ENCODE assay signal across 1 cellular context in the genomic region with DNA sequence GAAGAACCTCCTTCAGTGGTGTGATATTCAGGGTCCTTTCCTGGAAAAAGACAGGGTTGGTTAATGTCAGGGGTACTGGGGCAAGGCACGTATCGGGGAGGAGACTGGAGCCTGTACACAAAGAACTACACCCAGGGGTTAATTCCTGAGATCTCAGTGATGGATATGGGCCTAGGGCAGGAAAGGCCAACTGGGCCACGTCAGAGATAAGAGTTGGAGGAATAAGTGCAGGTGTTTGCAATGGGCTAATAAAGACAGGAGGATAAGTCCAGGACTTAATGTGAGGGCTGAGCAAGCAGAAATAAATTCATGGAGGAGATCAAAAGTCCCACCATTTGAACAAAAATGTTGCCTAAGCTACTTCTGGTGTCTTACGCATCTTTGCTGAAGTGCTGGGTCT.
TF ChIP-seq lines count a peak whose summit lies in the region.

No MANE protein-coding gene starts in this region.

TF ChIP-seq in GM23338, 12 proteins besides CTCF, POLR2A, EP300 and RAD21 (continued from another document):
- TF ChIP-seq, protein P1, sequence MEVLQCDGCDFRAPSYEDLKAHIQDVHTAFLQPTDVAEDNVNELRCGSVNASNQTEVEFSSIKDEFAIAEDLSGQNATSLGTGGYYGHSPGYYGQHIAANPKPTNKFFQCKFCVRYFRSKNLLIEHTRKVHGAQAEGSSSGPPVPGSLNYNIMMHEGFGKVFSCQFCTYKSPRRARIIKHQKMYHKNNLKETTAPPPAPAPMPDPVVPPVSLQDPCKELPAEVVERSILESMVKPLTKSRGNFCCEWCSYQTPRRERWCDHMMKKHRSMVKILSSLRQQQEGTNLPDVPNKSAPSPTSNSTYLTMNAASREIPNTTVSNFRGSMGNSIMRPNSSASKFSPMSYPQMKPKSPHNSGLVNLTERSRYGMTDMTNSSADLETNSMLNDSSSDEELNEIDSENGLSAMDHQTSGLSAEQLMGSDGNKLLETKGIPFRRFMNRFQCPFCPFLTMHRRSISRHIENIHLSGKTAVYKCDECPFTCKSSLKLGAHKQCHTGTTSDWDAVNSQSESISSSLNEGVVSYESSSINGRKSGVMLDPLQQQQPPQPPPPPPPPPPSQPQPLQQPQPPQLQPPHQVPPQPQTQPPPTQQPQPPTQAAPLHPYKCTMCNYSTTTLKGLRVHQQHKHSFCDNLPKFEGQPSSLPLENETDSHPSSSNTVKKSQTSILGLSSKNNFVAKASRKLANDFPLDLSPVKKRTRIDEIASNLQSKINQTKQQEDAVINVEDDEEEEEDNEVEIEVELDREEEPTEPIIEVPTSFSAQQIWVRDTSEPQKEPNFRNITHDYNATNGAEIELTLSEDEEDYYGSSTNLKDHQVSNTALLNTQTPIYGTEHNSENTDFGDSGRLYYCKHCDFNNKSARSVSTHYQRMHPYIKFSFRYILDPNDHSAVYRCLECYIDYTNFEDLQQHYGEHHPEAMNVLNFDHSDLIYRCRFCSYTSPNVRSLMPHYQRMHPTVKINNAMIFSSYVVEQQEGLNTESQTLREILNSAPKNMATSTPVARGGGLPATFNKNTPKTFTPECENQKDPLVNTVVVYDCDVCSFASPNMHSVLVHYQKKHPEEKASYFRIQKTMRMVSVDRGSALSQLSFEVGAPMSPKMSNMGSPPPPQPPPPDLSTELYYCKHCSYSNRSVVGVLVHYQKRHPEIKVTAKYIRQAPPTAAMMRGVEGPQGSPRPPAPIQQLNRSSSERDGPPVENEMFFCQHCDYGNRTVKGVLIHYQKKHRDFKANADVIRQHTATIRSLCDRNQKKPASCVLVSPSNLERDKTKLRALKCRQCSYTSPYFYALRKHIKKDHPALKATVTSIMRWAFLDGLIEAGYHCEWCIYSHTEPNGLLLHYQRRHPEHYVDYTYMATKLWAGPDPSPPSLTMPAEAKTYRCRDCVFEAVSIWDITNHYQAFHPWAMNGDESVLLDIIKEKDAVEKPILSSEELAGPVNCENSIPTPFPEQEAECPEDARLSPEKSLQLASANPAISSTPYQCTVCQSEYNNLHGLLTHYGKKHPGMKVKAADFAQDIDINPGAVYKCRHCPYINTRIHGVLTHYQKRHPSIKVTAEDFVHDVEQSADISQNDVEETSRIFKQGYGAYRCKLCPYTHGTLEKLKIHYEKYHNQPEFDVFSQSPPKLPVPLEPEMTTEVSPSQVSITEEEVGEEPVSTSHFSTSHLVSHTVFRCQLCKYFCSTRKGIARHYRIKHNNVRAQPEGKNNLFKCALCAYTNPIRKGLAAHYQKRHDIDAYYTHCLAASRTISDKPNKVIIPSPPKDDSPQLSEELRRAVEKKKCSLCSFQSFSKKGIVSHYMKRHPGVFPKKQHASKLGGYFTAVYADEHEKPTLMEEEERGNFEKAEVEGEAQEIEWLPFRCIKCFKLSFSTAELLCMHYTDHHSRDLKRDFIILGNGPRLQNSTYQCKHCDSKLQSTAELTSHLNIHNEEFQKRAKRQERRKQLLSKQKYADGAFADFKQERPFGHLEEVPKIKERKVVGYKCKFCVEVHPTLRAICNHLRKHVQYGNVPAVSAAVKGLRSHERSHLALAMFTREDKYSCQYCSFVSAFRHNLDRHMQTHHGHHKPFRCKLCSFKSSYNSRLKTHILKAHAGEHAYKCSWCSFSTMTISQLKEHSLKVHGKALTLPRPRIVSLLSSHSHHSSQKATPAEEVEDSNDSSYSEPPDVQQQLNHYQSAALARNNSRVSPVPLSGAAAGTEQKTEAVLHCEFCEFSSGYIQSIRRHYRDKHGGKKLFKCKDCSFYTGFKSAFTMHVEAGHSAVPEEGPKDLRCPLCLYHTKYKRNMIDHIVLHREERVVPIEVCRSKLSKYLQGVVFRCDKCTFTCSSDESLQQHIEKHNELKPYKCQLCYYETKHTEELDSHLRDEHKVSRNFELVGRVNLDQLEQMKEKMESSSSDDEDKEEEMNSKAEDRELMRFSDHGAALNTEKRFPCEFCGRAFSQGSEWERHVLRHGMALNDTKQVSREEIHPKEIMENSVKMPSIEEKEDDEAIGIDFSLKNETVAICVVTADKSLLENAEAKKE (CRISPR knock-in tag; IDR thresholded peaks at IDR 0.05) = no peak
- TF ChIP-seq, protein P2, sequence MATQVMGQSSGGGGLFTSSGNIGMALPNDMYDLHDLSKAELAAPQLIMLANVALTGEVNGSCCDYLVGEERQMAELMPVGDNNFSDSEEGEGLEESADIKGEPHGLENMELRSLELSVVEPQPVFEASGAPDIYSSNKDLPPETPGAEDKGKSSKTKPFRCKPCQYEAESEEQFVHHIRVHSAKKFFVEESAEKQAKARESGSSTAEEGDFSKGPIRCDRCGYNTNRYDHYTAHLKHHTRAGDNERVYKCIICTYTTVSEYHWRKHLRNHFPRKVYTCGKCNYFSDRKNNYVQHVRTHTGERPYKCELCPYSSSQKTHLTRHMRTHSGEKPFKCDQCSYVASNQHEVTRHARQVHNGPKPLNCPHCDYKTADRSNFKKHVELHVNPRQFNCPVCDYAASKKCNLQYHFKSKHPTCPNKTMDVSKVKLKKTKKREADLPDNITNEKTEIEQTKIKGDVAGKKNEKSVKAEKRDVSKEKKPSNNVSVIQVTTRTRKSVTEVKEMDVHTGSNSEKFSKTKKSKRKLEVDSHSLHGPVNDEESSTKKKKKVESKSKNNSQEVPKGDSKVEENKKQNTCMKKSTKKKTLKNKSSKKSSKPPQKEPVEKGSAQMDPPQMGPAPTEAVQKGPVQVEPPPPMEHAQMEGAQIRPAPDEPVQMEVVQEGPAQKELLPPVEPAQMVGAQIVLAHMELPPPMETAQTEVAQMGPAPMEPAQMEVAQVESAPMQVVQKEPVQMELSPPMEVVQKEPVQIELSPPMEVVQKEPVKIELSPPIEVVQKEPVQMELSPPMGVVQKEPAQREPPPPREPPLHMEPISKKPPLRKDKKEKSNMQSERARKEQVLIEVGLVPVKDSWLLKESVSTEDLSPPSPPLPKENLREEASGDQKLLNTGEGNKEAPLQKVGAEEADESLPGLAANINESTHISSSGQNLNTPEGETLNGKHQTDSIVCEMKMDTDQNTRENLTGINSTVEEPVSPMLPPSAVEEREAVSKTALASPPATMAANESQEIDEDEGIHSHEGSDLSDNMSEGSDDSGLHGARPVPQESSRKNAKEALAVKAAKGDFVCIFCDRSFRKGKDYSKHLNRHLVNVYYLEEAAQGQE (IDR thresholded peaks at IDR 0.05; ENCODE audit: unreplicated experiment) = no peak
- no peak for TF ChIP-seq POLR2AphosphoS5 (IDR thresholded peaks at IDR 0.05; ENCODE audit: low read depth)
- no peak for TF ChIP-seq EZH2phosphoT487 (IDR thresholded peaks at IDR 0.05; ENCODE audit: unreplicated experiment)
- TF ChIP-seq JUNB (IDR thresholded peaks at IDR 0.05; ENCODE audit: unreplicated experiment) = no peak
